Comparison of ENCODE assay signal across 22 cellular contexts in the genomic region with DNA sequence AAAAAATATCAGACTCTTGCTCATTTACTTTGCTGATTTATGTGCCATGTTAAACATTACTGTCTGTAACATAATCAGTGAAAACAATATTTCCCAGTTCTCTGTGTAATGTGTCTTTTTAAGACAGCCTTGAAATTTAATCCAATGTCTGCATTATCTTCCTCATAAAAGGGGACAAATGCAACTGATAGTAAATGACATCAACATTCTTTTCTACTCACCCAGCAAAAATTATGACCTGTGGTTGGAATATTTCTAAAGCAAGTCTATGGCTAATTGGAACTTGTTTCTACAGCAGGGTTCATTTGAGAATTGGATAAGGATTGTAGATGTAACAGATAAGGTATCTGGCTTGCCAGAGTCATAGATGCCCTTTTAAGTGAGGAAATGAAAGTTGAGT. TPM values are rescaled to one million over a fixed set of nuclear protein-coding genes. Genes with fewer than 3 reads are reported as not detected.
DNase-seq lines count a peak whose midpoint lies in the region; ATAC-seq and TF ChIP-seq lines count a peak whose summit lies in the region.
"Had no signal": no experiment of that assay in that cellular context is flagged by ENCODE, and none has a peak within 500 bp of the region (broad histone marks: within the 10 kb centered on the region; RNA-seq: fewer than 3 reads in every experiment).

No MANE protein-coding gene starts in this region.

- ATAC-seq in upper lobe of right lung = no peak
- ATAC-seq in CD8-positive, alpha-beta T cell = no peak
- ATAC-seq: lower lobe of right lung had no signal

- H3K79me2 ChIP-seq in smooth muscle cell (ENCODE audit: low read depth) = no peaks in the 10 kb centered on the region

- TF ChIP-seq CTCF in brain microvascular endothelial cell (IDR thresholded peaks at IDR 0.05; ENCODE audit: low read depth, low read length, missing control alignments) (no peak), smooth muscle cell (IDR thresholded peaks at IDR 0.05; ENCODE audit: borderline replicate concordance, insufficient read depth, poor library complexity, severe bottlenecking) (no peak), upper lobe of right lung (IDR thresholded peaks at IDR 0.05) (no peak)
- TF ChIP-seq CTCF in CD8-positive, alpha-beta T cell (IDR thresholded peaks at IDR 0.05) = no peak

- no peaks in the 10 kb centered on the region for H3K4me1 Mint-ChIP-seq in CD8-positive, alpha-beta T cell (ENCODE audit: low read depth)

- CTCF ChIA-PET in CD8-positive, alpha-beta T cell (lab: Charles Lee) = no interaction called here

- no peaks in the 10 kb centered on the region for H3K9me3 Mint-ChIP-seq in CD8-positive, alpha-beta T cell

- peaks cover 12% of the 10 kb centered on the region for H3K27me3 Mint-ChIP-seq in CD8-positive, alpha-beta T cell (ENCODE audit: low read depth)

- H3K9ac ChIP-seq in smooth muscle cell (ENCODE audit: low read depth) = no peak overlapping the region

- no peaks in the 10 kb centered on the region for H3K36me3 ChIP-seq in brain microvascular endothelial cell (replicated peaks)
- H3K36me3 ChIP-seq in smooth muscle cell (ENCODE audit: low read depth) = no peaks in the 10 kb centered on the region
- no peaks in the 10 kb centered on the region for H3K36me3 ChIP-seq in upper lobe of right lung
- no peaks in the 10 kb centered on the region for H3K36me3 ChIP-seq in CD8-positive, alpha-beta T cell (ENCODE audit: insufficient read depth, low read length)
- H3K36me3 ChIP-seq: adrenal gland, cardiac muscle cell, lower lobe of right lung had no signal

- no peaks in the 10 kb centered on the region for H3K27me3 ChIP-seq in brain microvascular endothelial cell (replicated peaks)
- no peaks in the 10 kb centered on the region for H3K27me3 ChIP-seq in smooth muscle cell (ENCODE audit: low read depth)
- no peaks in the 10 kb centered on the region for H3K27me3 ChIP-seq in upper lobe of right lung
- H3K27me3 ChIP-seq in CD8-positive, alpha-beta T cell (ENCODE audit: insufficient read depth, low read length) = no peaks in the 10 kb centered on the region
- H3K27me3 ChIP-seq: adrenal gland, cardiac muscle cell had no signal

- H3K4me3 ChIP-seq in brain microvascular endothelial cell (ENCODE audit: low read depth, low read length) (no peak overlapping the region), smooth muscle cell (no peak overlapping the region), upper lobe of right lung (no peak overlapping the region)
- no peak overlapping the region for H3K4me3 ChIP-seq in CD8-positive, alpha-beta T cell (ENCODE audit: low read depth, low read length)
- H3K4me3 ChIP-seq: adrenal gland, cardiac muscle cell, lower lobe of right lung had no signal

- H3K36me3 Mint-ChIP-seq in CD8-positive, alpha-beta T cell = no peaks in the 10 kb centered on the region

- H3K4me1 ChIP-seq in smooth muscle cell (ENCODE audit: low read depth) (peaks cover 6% of the 10 kb centered on the region), upper lobe of right lung (no peaks in the 10 kb centered on the region)
- no peaks in the 10 kb centered on the region for H3K4me1 ChIP-seq in CD8-positive, alpha-beta T cell (ENCODE audit: insufficient read depth, low read length)
- H3K4me1 ChIP-seq: adrenal gland, lower lobe of right lung had no signal

- in situ Hi-C loops in brain microvascular endothelial cell (cut with HindIII; ENCODE audit: low pct_ligation_motif_present, low sequenced_read_pairs) = no loop called here

- peak; percentile 25 for DNase-seq in GM03348 (ENCODE audit: low spot score)
- peak; percentile 85 for DNase-seq in M059J (ENCODE audit: low read depth)
- DNase-seq in brain microvascular endothelial cell = peak; percentile 6
- no peak for DNase-seq in smooth muscle cell (lab: John Stamatoyannopoulos, UW; ENCODE audit: unreplicated experiment)
- DNase-seq in upper lobe of right lung = no peak
- no peak for DNase-seq in CD8-positive, alpha-beta T cell
- DNase-seq in kidney tubule cell (ENCODE audit: low spot score) = no peak
- DNase-seq: activated CD4-positive, alpha-beta T cell treated with anti-CD3 and anti-CD28 coated beads, Interleukin-2, amount 50 U/mL, for 1 hour; activated CD8-positive, alpha-beta memory T cell treated with anti-CD3 and anti-CD28 coated beads, Interleukin-2, amount 50 U/mL, for 48 hours; activated effector memory CD4-positive, alpha-beta T cell treated with Interleukin-2 at 50 U/mL for 16 hours; adrenal gland; lower lobe of right lung; NCI-H1417 treated with DMSO at 0.1 percent for 48 hours; NCI-H748 treated with DMSO at 0.1 percent for 48 hours; occipital lobe; SIG-M5; stimulated activated CD4-positive, alpha-beta T cell treated with anti-CD3 and anti-CD28 coated beads, Interleukin-12 subunit alpha, Interleukin-12 subunit beta, amount 100 ng/mL, for 4 hours; T-helper 2 cell; trophoblast cell had no signal

- H3K27ac ChIP-seq in brain microvascular endothelial cell = no peak overlapping the region
- H3K27ac ChIP-seq in smooth muscle cell (ENCODE audit: low read depth) = no peak overlapping the region
- no peak overlapping the region for H3K27ac ChIP-seq in upper lobe of right lung
- no peak overlapping the region for H3K27ac ChIP-seq in CD8-positive, alpha-beta T cell (ENCODE audit: low read depth, low read length)
- H3K27ac ChIP-seq: adrenal gland, C4-2B, cardiac muscle cell, lower lobe of right lung, VCaP had no signal

- POLR2A ChIA-PET in CD8-positive, alpha-beta T cell (lab: Charles Lee) = no interaction called here

- no peak overlapping the region for H3K4me3 Mint-ChIP-seq in CD8-positive, alpha-beta T cell

- H3K4me2 ChIP-seq in smooth muscle cell = peak overlapping the region; percentile 49

- intact Hi-C loops in upper lobe of right lung (cut with DNase I) = no loop called here
- intact Hi-C loops in CD8-positive, alpha-beta T cell (cut with DNase I, micrococcal nuclease) = no loop called here

- no peaks in the 10 kb centered on the region for H4K20me1 ChIP-seq in smooth muscle cell (ENCODE audit: low read depth)

- H2AFZ ChIP-seq in smooth muscle cell (ENCODE audit: low read depth) = peak overlapping the region; percentile 2

- H3K27ac Mint-ChIP-seq in CD8-positive, alpha-beta T cell = no peak overlapping the region

- no peaks in the 10 kb centered on the region for H3K9me3 ChIP-seq in smooth muscle cell (replicated peaks; ENCODE audit: low read depth)
- no peaks in the 10 kb centered on the region for H3K9me3 ChIP-seq in upper lobe of right lung
- no peaks in the 10 kb centered on the region for H3K9me3 ChIP-seq in CD8-positive, alpha-beta T cell (ENCODE audit: low read length)
- H3K9me3 ChIP-seq: adrenal gland, lower lobe of right lung had no signal

- no peaks in the 10 kb centered on the region for H3F3A ChIP-seq in smooth muscle cell (ENCODE audit: low read depth)

RNA-seq across cellular contexts. Expression of a gene that starts 34.8 kb away (rescaled TPM):
- 49.3 and 62.1 TPM in 2 replicates for total RNA-seq in M059J (2014; rRNA removed; shearing (Covaris generic))
- total RNA-seq in smooth muscle cell = 53.8 and 70.3 TPM in 2 replicates
- polyA plus RNA-seq in smooth muscle cell = 25.8 and 27.5 TPM in 2 replicates
- 19.5 TPM for total RNA-seq in upper lobe of right lung
- 10 to 100 TPM; 30.1 to 32.7 TPM for total RNA-seq in CD8-positive, alpha-beta T cell

Comparison
In these comparisons a context has a peak if more than half of its experiments do, and no peak if none do; other contexts are left out.
1. DNase-seq: peak in GM03348 (single experiment), M059J (single experiment) and brain microvascular endothelial cell (single experiment); none in smooth muscle cell (single experiment), upper lobe of right lung (single experiment), CD8-positive, alpha-beta T cell (0 of 7) and kidney tubule cell (single experiment).